ENCODE assay signal across 21 cellular contexts in the genomic region with DNA sequence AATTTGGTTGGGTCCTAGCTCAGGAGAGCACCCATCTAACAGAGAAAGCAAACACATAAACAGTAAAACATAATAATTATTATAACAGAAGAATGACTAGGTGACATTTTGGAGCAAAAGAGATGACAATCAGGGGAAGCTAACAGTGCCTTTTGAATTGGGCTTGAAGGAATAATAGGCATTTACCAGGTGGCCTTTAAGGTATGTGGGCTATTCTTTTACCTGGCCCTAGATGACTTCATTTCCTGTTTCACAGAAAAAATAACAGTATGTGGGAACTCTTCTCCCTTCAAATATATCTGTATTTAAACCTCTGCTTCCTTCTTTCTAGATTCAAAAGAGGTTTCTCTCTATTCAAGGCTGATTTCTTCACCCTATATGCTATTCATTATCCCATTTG. TPM values are rescaled to one million over a fixed set of nuclear protein-coding genes. Genes with fewer than 3 reads are reported as not detected.
DNase-seq lines count a peak whose midpoint lies in the region; ATAC-seq and TF ChIP-seq lines count a peak whose summit lies in the region.
"Had no signal": no experiment of that assay in that cellular context is flagged by ENCODE, and none has a peak within 500 bp of the region (broad histone marks: within the 10 kb centered on the region; RNA-seq: fewer than 3 reads in every experiment).

No MANE protein-coding gene starts in this region.

- TF ChIP-seq CTCF in DOHH2 (IDR thresholded peaks at IDR 0.05; ENCODE audit: low read depth, low read length, poor library complexity, severe bottlenecking): no peak
- TF ChIP-seq CTCF in PC-9 (conservative IDR thresholded peaks at IDR 0.05): no peak

- H3K27me3 ChIP-seq in DOHH2 (ENCODE audit: control insufficient read depth, low read length) (no peaks in the 10 kb centered on the region), PC-9 (ENCODE audit: insufficient read depth, low read depth) (no peaks in the 10 kb centered on the region)
- H3K27me3 ChIP-seq: dorsolateral prefrontal cortex, esophagus muscularis mucosa, SJCRH30, upper lobe of left lung had no signal

- POLR2A ChIA-PET in PC-9 (lab: Charles Lee; ENCODE audit: unreplicated experiment): no interaction called here

- H3K4me2 ChIP-seq in DOHH2 (ENCODE audit: low read length) (peak overlapping the region; percentile 65), PC-9 (peak overlapping the region; percentile 26; the same call in 1 of the 2 replicates)
- H3K4me2 ChIP-seq: A549 had no signal

- intact Hi-C loops in PC-9 (cut with micrococcal nuclease; ENCODE audit: unreplicated experiment): no loop called here

- H4K20me1 ChIP-seq in DOHH2 (ENCODE audit: control insufficient read depth, insufficient read depth, low read depth, low read length) (no peaks in the 10 kb centered on the region), PC-9 (ENCODE audit: insufficient read depth) (no peaks in the 10 kb centered on the region)

- no peaks in the 10 kb centered on the region for H3K9me2 ChIP-seq in DOHH2 (replicated peaks; ENCODE audit: control insufficient read depth, low read length)
- H3K9me2 ChIP-seq in PC-9 (ENCODE audit: insufficient read depth): no peaks in the 10 kb centered on the region

- no peak overlapping the region for H2AFZ ChIP-seq in PC-9

- peaks cover 34% of the 10 kb centered on the region for H3K4me1 ChIP-seq in DOHH2 (ENCODE audit: control insufficient read depth, low read length)
- H3K4me1 ChIP-seq in PC-9 (replicated peaks; ENCODE audit: insufficient read depth): peaks cover 36% of the 10 kb centered on the region
- H3K4me1 ChIP-seq: SJCRH30 had no signal

- H3F3A ChIP-seq in DOHH2 (ENCODE audit: control insufficient read depth, insufficient read depth) (no peaks in the 10 kb centered on the region), PC-9 (ENCODE audit: insufficient read depth, low read depth) (no peaks in the 10 kb centered on the region)

- DNase-seq in NCI-H748 (lab: John Stamatoyannopoulos, UW; ENCODE audit: unreplicated experiment) (peak; percentile 5), NCI-H748 treated with DMSO at 0.1 percent for 48 hours (lab: John Stamatoyannopoulos, UW) (no peak), PC-9 (no peak), kidney glomerular epithelial cell (lab: John Stamatoyannopoulos, UW) (peak; percentile 4), NCI-H1436 treated with DMSO at 0.1 percent for 48 hours (lab: John Stamatoyannopoulos, UW) (no peak), NCI-H1930 (lab: John Stamatoyannopoulos, UW) (no peak)
- DNase-seq: activated CD4-positive, alpha-beta T cell treated with anti-CD3 and anti-CD28 coated beads for 1 hour; dorsolateral prefrontal cortex; EL; islet precursor cell; Kasumi-1; NCI-H2029 treated with DMSO at 0.1 percent for 48 hours; NK-92 treated with Interleukin-12 subunit alpha and Interleukin-12 subunit beta, amount 100 ng/mL, for 24 hours; SJCRH30; stimulated activated naive CD4-positive, alpha-beta T cell treated with Interleukin-2 at 50 U/mL for 16 hours; T-helper 9 cell; upper lobe of left lung had no signal

- no peak for ATAC-seq in HG02588 (IDR thresholded peaks at IDR 0.05; ENCODE audit: unreplicated experiment)
- ATAC-seq: A549 had no signal

- H3K9me3 ChIP-seq in DOHH2 (ENCODE audit: control insufficient read depth, insufficient read depth, low read length) (no peaks in the 10 kb centered on the region), PC-9 (ENCODE audit: insufficient read depth, low read depth) (no peaks in the 10 kb centered on the region)
- H3K9me3 ChIP-seq: A549, esophagus muscularis mucosa, SJCRH30, upper lobe of left lung had no signal

- H3K27ac ChIP-seq in DOHH2 (ENCODE audit: low read depth, low read length): no peak overlapping the region
- no peak overlapping the region for H3K27ac ChIP-seq in PC-9
- H3K27ac ChIP-seq: A549, dorsolateral prefrontal cortex, esophagus muscularis mucosa, SJCRH30, upper lobe of left lung had no signal

- H3K36me3 ChIP-seq in DOHH2 (ENCODE audit: control insufficient read depth, low read length) (peaks cover 16% of the 10 kb centered on the region), PC-9 (ENCODE audit: low read depth) (no peaks in the 10 kb centered on the region)
- H3K36me3 ChIP-seq: esophagus muscularis mucosa, SJCRH30, upper lobe of left lung had no signal

- H3K4me3 ChIP-seq in DOHH2 (ENCODE audit: low read length) (no peak overlapping the region), PC-9 (no peak overlapping the region)
- H3K4me3 ChIP-seq: A549, dorsolateral prefrontal cortex, esophagus muscularis mucosa, SJCRH30, upper lobe of left lung had no signal

- BruUV-seq in PC-9 (replicated peaks; lab: Mats Ljungman, UMichigan): no TSS peak

- CTCF ChIA-PET in PC-9 (lab: Charles Lee): interaction anchor here (1.2 kb wide), 1 partner anchor 46 kb away, joined by 8 read pairs; no protein-coding TSS in a partner anchor

- H3K79me2 ChIP-seq in DOHH2 (ENCODE audit: control insufficient read depth, low read length) (peaks cover 51% of the 10 kb centered on the region), PC-9 (ENCODE audit: low read depth) (peaks cover 20% of the 10 kb centered on the region)

RNA-seq across cellular contexts. Expression of gene IRAK4, which starts 3.8 kb away (rescaled TPM):
- total RNA-seq in PC-9 (2021): 10.0 and 10.1 TPM in 2 replicates

RNA-seq across cellular contexts. Expression of gene PUS7L, which starts 4.0 kb away (rescaled TPM):
- 14.7 and 15.7 TPM in 2 replicates for total RNA-seq in PC-9 (2021)

RNA-seq across cellular contexts. Expression of gene TWF1, which starts 43.5 kb away (rescaled TPM):
- 54.5 and 85.9 TPM in 2 replicates for total RNA-seq in PC-9 (2021)

Comparison
In these comparisons a context has a peak if more than half of its experiments do, and no peak if none do; other contexts are left out.
1. DNase-seq: peak in NCI-H748 (single experiment) and kidney glomerular epithelial cell (single experiment); none in NCI-H748 treated with DMSO at 0.1 percent for 48 hours (single experiment), PC-9 (0 of 2), NCI-H1436 treated with DMSO at 0.1 percent for 48 hours (single experiment) and NCI-H1930 (0 of 2).